In the genomic region with DNA sequence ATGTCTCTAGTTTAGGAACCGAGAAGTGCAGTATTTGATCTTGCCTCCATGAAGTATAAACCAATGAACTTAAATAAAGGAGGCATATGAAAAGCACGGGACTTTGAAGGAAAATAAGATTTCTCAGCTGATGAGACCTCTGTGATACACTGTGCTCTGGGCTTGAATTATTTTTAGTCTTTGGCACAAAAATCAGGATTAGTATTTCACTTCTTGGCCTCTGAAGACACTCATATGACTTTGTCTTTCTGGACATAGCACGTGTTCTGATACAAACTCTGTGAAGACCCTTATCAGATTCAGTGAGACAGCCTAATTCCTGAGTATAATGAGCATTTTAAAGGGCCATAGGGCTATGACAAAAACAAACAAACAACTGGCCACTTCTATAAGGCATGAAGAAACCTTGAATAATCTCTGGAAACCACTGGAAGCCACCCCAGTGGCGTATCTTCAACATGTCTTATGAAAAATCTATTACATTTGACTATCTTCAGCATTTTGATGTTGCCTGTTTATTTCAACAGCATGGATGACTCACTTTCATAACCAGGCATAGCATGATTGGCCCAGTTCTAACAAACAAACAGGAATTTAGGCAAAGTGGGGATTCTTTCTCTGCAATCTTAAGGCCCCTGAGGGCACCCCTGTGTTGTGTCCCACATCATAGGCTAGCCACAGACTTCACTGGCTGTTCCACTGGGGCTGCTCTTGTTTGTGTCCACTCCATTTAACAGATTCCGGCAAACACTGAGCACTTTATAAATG, we compare ENCODE assay signal across 19 cellular contexts.
DNase-seq lines count a peak whose midpoint lies in the region; FAIRE-seq and TF ChIP-seq lines count a peak whose summit lies in the region.
"Had no signal": no experiment of that assay in that cellular context is flagged by ENCODE, and none has a peak within 500 bp of the region (broad histone marks: within the 10 kb centered on the region; RNA-seq: fewer than 3 reads in every experiment).

No MANE protein-coding gene starts in this region.

- TF ChIP-seq POLR2A in lower leg skin (IDR thresholded peaks at IDR 0.05), result no peak

- H3K27ac ChIP-seq in keratinocyte (ENCODE audit: control insufficient read depth, insufficient read depth, low read length) (peak overlapping the region; percentile 35), subcutaneous abdominal adipose tissue (ENCODE audit: low read depth, low read length) (peak overlapping the region; percentile 64), small intestine (ENCODE audit: low read depth in 1 of 2, low read length in 1 of 2) (no peak overlapping the region)

- H3K9ac ChIP-seq in keratinocyte (ENCODE audit: control insufficient read depth, extremely low read depth, insufficient read depth, low read length) (peak overlapping the region; percentile 5), subcutaneous abdominal adipose tissue (ENCODE audit: low read length in 5 of 5) (no peak overlapping the region)

- peak; percentile 27 for DNase-seq in M059J (ENCODE audit: low read depth)
- peak; percentile 78 for DNase-seq in dedifferentiated amniotic fluid mesenchymal stem cell (ENCODE audit: extremely low spot score)
- no peak for DNase-seq in keratinocyte (ENCODE audit: low read depth, low spot score)
- no peak for DNase-seq in hippocampal formation (lab: John Stamatoyannopoulos, UW)
- no peak for DNase-seq in lower leg skin (ENCODE audit: low spot score in 2 of 2)
- no peak for DNase-seq in small intestine
- DNase-seq: activated CD4-positive, alpha-beta T cell treated with anti-CD3 and anti-CD28 coated beads, Interleukin-2, amount 50 U/mL, for 4 hours; activated CD8-positive, alpha-beta memory T cell treated with anti-CD3 and anti-CD28 coated beads, Interleukin-2, amount 50 U/mL, for 48 hours; activated naive CD8-positive, alpha-beta T cell treated with anti-CD3 and anti-CD28 coated beads for 36 hours; HCEC 1CT; immature natural killer cell; IMR-90; left ventricle myocardium superior; MG63; NCI-H1417 treated with DMSO at 0.1 percent for 48 hours; NCI-H524 treated with DMSO at 0.1 percent for 48 hours; retina; T-helper 9 cell had no signal

- dilution Hi-C loops in keratinocyte (cut with MboI; ENCODE audit: extremely low pct_ligation_motif_present, low sequenced_read_pairs), result no loop called here

- H3K4me3 ChIP-seq in keratinocyte (ENCODE audit: control insufficient read depth in 2 of 3, extremely low read depth in 1 of 3, insufficient read depth in 2 of 3, low read depth in 1 of 3, low read length in 3 of 3) (no peak overlapping the region), subcutaneous abdominal adipose tissue (ENCODE audit: low read depth in 1 of 5, low read length in 5 of 5) (no peak overlapping the region), lower leg skin (ENCODE audit: low read depth, poor library complexity, severe bottlenecking) (no peak overlapping the region), small intestine (ENCODE audit: low read depth in 1 of 2, low read length in 2 of 2) (no peak overlapping the region)
- H3K4me3 ChIP-seq: MG63 had no signal

- FAIRE-seq in keratinocyte (lab: Jason Lieb, UNC), result peak; percentile 74
- FAIRE-seq in small intestine (lab: Jason Lieb, UNC), result no peak

- H2AFZ ChIP-seq in keratinocyte (ENCODE audit: control insufficient read depth, low read length), result peak overlapping the region; percentile 35

- no peaks in the 10 kb centered on the region for H3K27me3 ChIP-seq in keratinocyte (ENCODE audit: control insufficient read depth, extremely low read depth, insufficient read depth, low read length)
- no peaks in the 10 kb centered on the region for H3K27me3 ChIP-seq in subcutaneous abdominal adipose tissue (ENCODE audit: control insufficient read depth in 5 of 5, insufficient read depth in 4 of 5, low read length in 5 of 5)
- H3K27me3 ChIP-seq in small intestine (ENCODE audit: control insufficient read depth in 2 of 2, insufficient read depth in 2 of 2, low read length in 2 of 2), result no peaks in the 10 kb centered on the region
- H3K27me3 ChIP-seq: MG63 had no signal

- H3K79me2 ChIP-seq in keratinocyte (ENCODE audit: control insufficient read depth, insufficient read depth, low read length), result no peaks in the 10 kb centered on the region

- TF ChIP-seq CTCF in keratinocyte (optimal IDR thresholded peaks at IDR 0.05 in 1 of 3, IDR thresholded peaks at IDR 0.05 in 1 of 3, conservative IDR thresholded peaks at IDR 0.05 in 1 of 3; ENCODE audit: extremely low read depth in 1 of 3, insufficient read depth in 2 of 3, low read length in 3 of 3) (no peak), lower leg skin (IDR thresholded peaks at IDR 0.05) (no peak)

- H3K36me3 ChIP-seq in keratinocyte (ENCODE audit: control insufficient read depth in 2 of 2, extremely low read depth in 1 of 2, insufficient read depth in 2 of 2, low read length in 2 of 2), result no peaks in the 10 kb centered on the region
- no peaks in the 10 kb centered on the region for H3K36me3 ChIP-seq in subcutaneous abdominal adipose tissue (ENCODE audit: control insufficient read depth in 5 of 5, insufficient read depth in 5 of 5, low read length in 5 of 5)
- H3K36me3 ChIP-seq in small intestine (ENCODE audit: control insufficient read depth in 2 of 2, insufficient read depth in 2 of 2, low read length in 2 of 2), result no peaks in the 10 kb centered on the region
- H3K36me3 ChIP-seq: MG63 had no signal

- intact Hi-C loops in lower leg skin (cut with DNase I; ENCODE audit: low total_unique reads), result no loop called here

- no peaks in the 10 kb centered on the region for H3K9me1 ChIP-seq in keratinocyte (ENCODE audit: control insufficient read depth, extremely low read depth, insufficient read depth, low read length)

- H3K9me3 ChIP-seq in keratinocyte (ENCODE audit: control insufficient read depth, low read depth, low read length) (no peaks in the 10 kb centered on the region), subcutaneous abdominal adipose tissue (ENCODE audit: control insufficient read depth in 5 of 5, low read length in 5 of 5) (no peaks in the 10 kb centered on the region), small intestine (ENCODE audit: control insufficient read depth, low read depth) (no peaks in the 10 kb centered on the region)
- H3K9me3 ChIP-seq: MG63 had no signal

- peak overlapping the region; percentile 65 for H3K4me2 ChIP-seq in keratinocyte (ENCODE audit: control insufficient read depth, extremely low read depth, insufficient read depth, low read depth, low read length)

- H3K4me1 ChIP-seq in keratinocyte (ENCODE audit: control insufficient read depth, extremely low read depth, insufficient read depth, low read length), result peaks cover 17% of the 10 kb centered on the region
- peaks cover 0 to 41% (median 29%) of the 10 kb centered on the region in 5 donors for H3K4me1 ChIP-seq in subcutaneous abdominal adipose tissue (ENCODE audit: control insufficient read depth in 5 of 5, insufficient read depth in 5 of 5, low read length in 5 of 5)
- no peaks in the 10 kb centered on the region for H3K4me1 ChIP-seq in small intestine (ENCODE audit: control insufficient read depth in 2 of 2, insufficient read depth in 1 of 2, low read depth in 1 of 2, low read length in 1 of 2)

- H4K20me1 ChIP-seq in keratinocyte (ENCODE audit: control insufficient read depth, extremely low read depth, insufficient read depth, low read length), result no peaks in the 10 kb centered on the region

- 60 to 64% methylated on average over 5 of the region's 5 CpGs for WGBS in lower leg skin, 2 donors
- 80 to 89% (median 87%) methylated on average over 5 of the region's 5 CpGs for WGBS in small intestine, 3 donors

Comparison
In these comparisons a context has a peak if more than half of its experiments do, and no peak if none do; other contexts are left out.
1. DNase-seq: peak in M059J (single experiment) and dedifferentiated amniotic fluid mesenchymal stem cell (single experiment); none in keratinocyte (single experiment), hippocampal formation (0 of 2), lower leg skin (0 of 2) and small intestine (single experiment).
2. H3K27ac ChIP-seq: peak in keratinocyte (single experiment) and subcutaneous abdominal adipose tissue (single experiment); none in small intestine (0 of 2).